Comparison of ENCODE assay signal across 16 cellular contexts in genomic region chrX:132426695-132427281, GRCh38.
A peak's percentile ranks its signal among the peaks of the same experiment; 100 is the strongest.
DNase-seq lines count a peak whose midpoint lies in the region; ATAC-seq and TF ChIP-seq lines count a peak whose summit lies in the region.
"Had no signal": no experiment of that assay in that cellular context is flagged by ENCODE, and none has a peak within 500 bp of the region (broad histone marks: within the 10 kb centered on the region; RNA-seq: fewer than 3 reads in every experiment).

No MANE protein-coding gene starts in this region.

- no peak overlapping the region for H3K4me3 Mint-ChIP-seq in naive thymus-derived CD8-positive, alpha-beta T cell
- H3K4me3 Mint-ChIP-seq: activated naive CD4-positive, alpha-beta T cell treated with anti-CD3 and anti-CD28 coated beads for 36 hours; CD4-positive, alpha-beta T cell had no signal

- H3K27me3 Mint-ChIP-seq in naive thymus-derived CD8-positive, alpha-beta T cell, result no peaks in the 10 kb centered on the region
- H3K27me3 Mint-ChIP-seq: CD4-positive, alpha-beta T cell had no signal

- no peak overlapping the region for H3K4me3 ChIP-seq in astrocyte of the spinal cord (ENCODE audit: low read depth, low read length)
- H3K4me3 ChIP-seq: dorsolateral prefrontal cortex, hepatocyte had no signal

- H3K27ac Mint-ChIP-seq in naive thymus-derived CD8-positive, alpha-beta T cell, result peak overlapping the region in 1 of 10 donors; percentile 61
- H3K27ac Mint-ChIP-seq: activated naive CD4-positive, alpha-beta T cell treated with anti-CD3 and anti-CD28 coated beads for 36 hours; CD4-positive, alpha-beta T cell had no signal

- peaks cover 6 to 13% (median 12%) of the 10 kb centered on the region in 4 donors for H3K4me1 Mint-ChIP-seq in naive thymus-derived CD8-positive, alpha-beta T cell

- ATAC-seq in naive thymus-derived CD8-positive, alpha-beta T cell, result no peak
- ATAC-seq in HG03442 (IDR thresholded peaks at IDR 0.05; ENCODE audit: unreplicated experiment), result no peak
- ATAC-seq: stimulated activated naive CD8-positive, alpha-beta T cell treated with anti-CD3 and anti-CD28 coated beads, Interleukin-15, Interleukin-2, amounts not matched to agents 100 U/mL and 50 U/mL, for 24 hours had no signal

- in situ Hi-C loops in astrocyte of the spinal cord (cut with HindIII; ENCODE audit: low sequenced_read_pairs), result no loop called here
- in situ Hi-C loops in G401 (cut with HindIII; ENCODE audit: low sequenced_read_pairs), result no loop called here

- TF ChIP-seq CTCF in astrocyte of the spinal cord (IDR thresholded peaks at IDR 0.05; ENCODE audit: low read depth, low read length), result no peak

- peaks cover 0 to 8% (median 5%) of the 10 kb centered on the region in 3 donors for H3K36me3 Mint-ChIP-seq in naive thymus-derived CD8-positive, alpha-beta T cell

- POLR2A ChIA-PET in naive thymus-derived CD8-positive, alpha-beta T cell (lab: Charles Lee), result no interaction called here

- DNase-seq in EH (ENCODE audit: low read depth), result peak; percentile 36
- peak; percentile 29 for DNase-seq in H4 (ENCODE audit: low spot score)
- DNase-seq in astrocyte of the spinal cord (ENCODE audit: low read depth, low spot score), result peak; percentile 47
- DNase-seq in iris pigment epithelial cell (ENCODE audit: low read depth), result peak; percentile 70
- no peak for DNase-seq in naive thymus-derived CD8-positive, alpha-beta T cell
- DNase-seq in activated T-cell treated with anti-CD3 and anti-CD28 coated beads for 4 hours, result no peak
- DNase-seq in G401 (ENCODE audit: low spot score), result no peak
- DNase-seq: activated CD8-positive, alpha-beta memory T cell treated with anti-CD3 and anti-CD28 coated beads for 24 hours; activated naive CD4-positive, alpha-beta T cell treated with anti-CD3 and anti-CD28 coated beads for 36 hours; CD4-positive, alpha-beta T cell; dorsolateral prefrontal cortex; NCI-H345; RPMI8226; stimulated activated naive CD8-positive, alpha-beta T cell treated with anti-CD3 and anti-CD28 coated beads, Interleukin-15, Interleukin-2, amounts not matched to agents 100 U/mL and 50 U/mL, for 24 hours had no signal

- no peaks in the 10 kb centered on the region for H3K9me3 Mint-ChIP-seq in naive thymus-derived CD8-positive, alpha-beta T cell
- H3K9me3 Mint-ChIP-seq: activated naive CD4-positive, alpha-beta T cell treated with anti-CD3 and anti-CD28 coated beads for 36 hours; CD4-positive, alpha-beta T cell had no signal

Comparison
In these comparisons a context has a peak if more than half of its experiments do, and no peak if none do; other contexts are left out.
1. DNase-seq: peak in EH (single experiment), H4 (single experiment), astrocyte of the spinal cord (single experiment) and iris pigment epithelial cell (single experiment); none in naive thymus-derived CD8-positive, alpha-beta T cell (0 of 10), activated T-cell treated with anti-CD3 and anti-CD28 coated beads for 4 hours (single experiment) and G401 (single experiment).